13 cellular contexts compared by ENCODE assay signal in genomic region chr2:74550231-74550630, GRCh38. TPM values are rescaled to one million over a fixed set of nuclear protein-coding genes. Genes with fewer than 3 reads are reported as not detected.
DNase-seq lines count a peak whose midpoint lies in the region; ATAC-seq, FAIRE-seq and TF ChIP-seq lines count a peak whose summit lies in the region.
"Had no signal": no experiment of that assay in that cellular context is flagged by ENCODE, and none has a peak within 500 bp of the region (broad histone marks: within the 10 kb centered on the region; RNA-seq: fewer than 3 reads in every experiment).

No MANE protein-coding gene starts in this region.

- H3K27me3 ChIP-seq in CD4-positive, alpha-beta T cell (ENCODE audit: control insufficient read depth, insufficient read depth, low read length) = peaks cover 27% of the 10 kb centered on the region
- no peaks in the 10 kb centered on the region for H3K27me3 ChIP-seq in PC-9 (ENCODE audit: insufficient read depth, low read depth)
- peaks cover 51% of the 10 kb centered on the region for H3K27me3 ChIP-seq in iPS-18a (ENCODE audit: control insufficient read depth, insufficient read depth, low read length)
- H3K27me3 ChIP-seq in heart left ventricle = peaks cover 0 to 7% (median 0%) of the 10 kb centered on the region in 9 donors

- no peak overlapping the region for H3K4me3 ChIP-seq in A549
- H3K4me3 ChIP-seq in PC-9 = peak overlapping the region; percentile 89; the same call in 1 of the 2 replicates
- peak overlapping the region; percentile 80 for H3K4me3 ChIP-seq in iPS-18a (ENCODE audit: low read length)
- H3K4me3 ChIP-seq in heart left ventricle = no peak overlapping the region

- peaks cover 25% of the 10 kb centered on the region; the same call in 1 of the 2 replicates for H3F3A ChIP-seq in PC-9 (ENCODE audit: insufficient read depth, low read depth)

- H4K20me1 ChIP-seq in PC-9 (ENCODE audit: insufficient read depth) = no peaks in the 10 kb centered on the region

- ATAC-seq in A549 (no peak), heart left ventricle (no peak)
- no peak for ATAC-seq in CD4-positive, alpha-beta T cell (ENCODE audit: poor library complexity)

- H3K36me3 Mint-ChIP-seq in CD4-positive, alpha-beta T cell (ENCODE audit: low read depth) = peaks cover 6% of the 10 kb centered on the region

- peaks cover 57% of the 10 kb centered on the region for H3K27me3 Mint-ChIP-seq in CD4-positive, alpha-beta T cell

- H3K27ac ChIP-seq in A549 = no peak overlapping the region
- no peak overlapping the region for H3K27ac ChIP-seq in CD4-positive, alpha-beta T cell (ENCODE audit: low read depth, low read length)
- H3K27ac ChIP-seq in PC-9 = no peak overlapping the region
- no peak overlapping the region for H3K27ac ChIP-seq in iPS-18a (ENCODE audit: low read length)
- H3K27ac ChIP-seq in heart left ventricle = no peak overlapping the region
- H3K27ac ChIP-seq: suprapubic skin had no signal

- CTCF ChIA-PET in A549 (lab: Yijun Ruan, JAX) = interaction anchor here (1.0 to 2.0 kb wide), 4 partner anchors 37 to 69 kb away, joined by 3 to 7 read pairs (median 3); partner anchors contain the start of genes CCDC142 and TTC31
- CTCF ChIA-PET in CD4-positive, alpha-beta T cell (lab: Charles Lee) = no interaction called here
- CTCF ChIA-PET in PC-9 (lab: Charles Lee) = no interaction called here

- H3K36me3 ChIP-seq in PC-9 (ENCODE audit: low read depth) (no peaks in the 10 kb centered on the region), iPS-18a (ENCODE audit: control insufficient read depth, low read depth, low read length) (no peaks in the 10 kb centered on the region), heart left ventricle (peaks cover 0 to 3% (median 0%) of the 10 kb centered on the region in 9 donors)
- H3K36me3 ChIP-seq: suprapubic skin had no signal

- POLR2A ChIA-PET in A549 (lab: Yijun Ruan, JAX) (no interaction called here), PC-9 (lab: Charles Lee; ENCODE audit: unreplicated experiment) (no interaction called here)
- POLR2A ChIA-PET in CD4-positive, alpha-beta T cell (lab: Charles Lee) = no interaction called here

- no peaks in the 10 kb centered on the region for H3K9me3 Mint-ChIP-seq in CD4-positive, alpha-beta T cell

- no peak overlapping the region for H3K9ac ChIP-seq in iPS-18a (ENCODE audit: low read length)

- DNase-seq in A549 (ENCODE audit: low read depth in 1 of 2, low spot score in 1 of 2) (no peak), PC-9 (no peak), GDM1 (lab: John Stamatoyannopoulos, UW) (no peak), SHP77 treated with DMSO at 0.1 percent for 48 hours (lab: John Stamatoyannopoulos, UW) (no peak), NCI-H345 (lab: John Stamatoyannopoulos, UW) (no peak), heart left ventricle (no peak)
- no peak for DNase-seq in CD4-positive, alpha-beta T cell
- DNase-seq: activated T-cell treated with anti-CD3 and anti-CD28 coated beads, Interleukin-2, amount 50 U/mL, for 48 hours; caudate nucleus; NCI-H2107; SIG-M5 had no signal

- intact Hi-C loops in CD4-positive, alpha-beta T cell (cut with DNase I, micrococcal nuclease) = loop anchor here in 1 of 2 experiments (10.0 kb wide), 1 partner anchor 105 kb away; the partner anchor contains the start of gene SEMA4F
- intact Hi-C loops in PC-9 (cut with micrococcal nuclease; ENCODE audit: unreplicated experiment) (no loop called here), heart left ventricle (cut with DNase I) (no loop called here)

- peak overlapping the region; percentile 99 for H3K4me2 ChIP-seq in A549
- peak overlapping the region; percentile 94 for H3K4me2 ChIP-seq in PC-9

- no peak overlapping the region for H2AFZ ChIP-seq in PC-9

- no TSS peak for BruUV-seq in PC-9 (replicated peaks; lab: Mats Ljungman, UMichigan)

- no peaks in the 10 kb centered on the region for H3K9me3 ChIP-seq in A549
- no peaks in the 10 kb centered on the region for H3K9me3 ChIP-seq in CD4-positive, alpha-beta T cell (ENCODE audit: control insufficient read depth, low read length)
- H3K9me3 ChIP-seq in PC-9 (ENCODE audit: insufficient read depth, low read depth) = no peaks in the 10 kb centered on the region
- H3K9me3 ChIP-seq in iPS-18a (ENCODE audit: control insufficient read depth, low read depth, low read length) = no peaks in the 10 kb centered on the region
- H3K9me3 ChIP-seq in heart left ventricle = no peaks in the 10 kb centered on the region
- H3K9me3 ChIP-seq: suprapubic skin had no signal

- TF ChIP-seq CTCF in A549 (IDR thresholded peaks at IDR 0.05) (no peak), PC-9 (conservative IDR thresholded peaks at IDR 0.05) (no peak), heart left ventricle (IDR thresholded peaks at IDR 0.05) (no peak)
- no peak for TF ChIP-seq CTCF in CD4-positive, alpha-beta T cell (IDR thresholded peaks at IDR 0.05)

- TF ChIP-seq POLR2A in A549 (IDR thresholded peaks at IDR 0.05; ENCODE audit: low read length) (no peak), heart left ventricle (IDR thresholded peaks at IDR 0.05) (no peak)

- H3K9me2 ChIP-seq in PC-9 (ENCODE audit: insufficient read depth) = no peaks in the 10 kb centered on the region

- H3K4me1 Mint-ChIP-seq in CD4-positive, alpha-beta T cell (ENCODE audit: low read depth) = peaks cover 16% of the 10 kb centered on the region

- no peak for TF ChIP-seq EP300 in A549 (IDR thresholded peaks at IDR 0.05)

- H3K4me1 ChIP-seq in A549 (peaks cover 19% of the 10 kb centered on the region), PC-9 (replicated peaks; ENCODE audit: insufficient read depth) (peaks cover 16% of the 10 kb centered on the region), iPS-18a (ENCODE audit: control insufficient read depth, low read depth, low read length) (peaks cover 15% of the 10 kb centered on the region), heart left ventricle (peaks cover 0 to 41% (median 27%) of the 10 kb centered on the region in 12 donors)

- no peak for FAIRE-seq in A549 (lab: Jason Lieb, UNC)

- peak overlapping the region; percentile 28 for H3K4me3 Mint-ChIP-seq in CD4-positive, alpha-beta T cell

- no peak for TF ChIP-seq RAD21 in A549 (conservative IDR thresholded peaks at IDR 0.05 in 1 of 2, IDR thresholded peaks at IDR 0.05 in 1 of 2)

- H3K79me2 ChIP-seq in PC-9 (ENCODE audit: low read depth) = peaks cover 16% of the 10 kb centered on the region

- no peak overlapping the region for H3K27ac Mint-ChIP-seq in CD4-positive, alpha-beta T cell

- WGBS in A549 (ENCODE audit: missing lambda C conversion rate) = 97% methylated on average over 7 of the region's 7 CpGs
- 86 to 91% (median 87%) methylated on average over 7 of the region's 7 CpGs for WGBS in heart left ventricle, 4 donors

RNA-seq across cellular contexts. Expression of gene LOXL3, which starts 3.5 kb away (rescaled TPM):
- polyA plus RNA-seq in A549 (2011; rRNA removed) (0.30 and 0.40 TPM in 2 replicates), A549 (2017; fragmentation: RNase III; extraction: RNeasy Plus Mini Kit Qiagen cat#74134 plus additional on column Dnase treatment) (0.27 to 0.53 TPM (median 0.31 TPM) in 3 replicates), heart left ventricle (1 to 10 TPM; 1.5 to 3.5 TPM)
- 0.39 and 0.41 TPM in 2 replicates for polyA plus RNA-seq in A549 (2012; cell fraction: cytosol; rRNA removed)
- polyA plus RNA-seq in A549 (2012; cell fraction: nucleus; rRNA removed) = 0.64 and 1.3 TPM in 2 replicates
- 0.33 and 1.0 TPM in 2 replicates for polyA minus RNA-seq in A549 (2011; rRNA and poly(A)+ RNA removed)
- under 1 TPM in 1 of 2 experiments, not detected in 1; 0.25 TPM for total RNA-seq in CD4-positive, alpha-beta T cell
- total RNA-seq in PC-9 (2021) (3.1 and 5.0 TPM in 2 replicates), heart left ventricle (1 to 10 TPM; 1.6 to 8.7 (median 3.0) TPM)

RNA-seq across cellular contexts. Expression of gene DOK1, which starts 4.3 kb away (rescaled TPM):
- 3.7 and 4.0 TPM in 2 replicates for polyA plus RNA-seq in A549 (2011; rRNA removed)
- 4.3 and 5.2 TPM in 2 replicates for polyA plus RNA-seq in A549 (2012; cell fraction: cytosol; rRNA removed)
- 9.4 and 10.4 TPM in 2 replicates for polyA plus RNA-seq in A549 (2012; cell fraction: nucleus; rRNA removed)
- 3.2 to 5.1 TPM (median 5.0 TPM) in 3 replicates for polyA plus RNA-seq in A549 (2017; fragmentation: RNase III; extraction: RNeasy Plus Mini Kit Qiagen cat#74134 plus additional on column Dnase treatment)
- 4.5 and 4.9 TPM in 2 replicates for polyA minus RNA-seq in A549 (2011; rRNA and poly(A)+ RNA removed)
- total RNA-seq in CD4-positive, alpha-beta T cell = 1 to 10 TPM; 3.4 to 6.0 TPM
- 15.0 and 27.8 TPM in 2 replicates for total RNA-seq in PC-9 (2021)
- 10 to 100 TPM in 1 of 9 donors, 1 to 10 TPM in 8; 2.6 to 11.6 (median 4.8) TPM for total RNA-seq in heart left ventricle
- polyA plus RNA-seq in heart left ventricle = 1 to 10 TPM; 2.4 to 6.0 TPM

RNA-seq across cellular contexts. Expression of gene HTRA2, which starts 20.5 kb away (rescaled TPM):
- polyA plus RNA-seq in A549 (2011; rRNA removed) (28.7 and 33.7 TPM in 2 replicates), A549 (2017; fragmentation: RNase III; extraction: RNeasy Plus Mini Kit Qiagen cat#74134 plus additional on column Dnase treatment) (33.6 to 36.5 TPM (median 34.0 TPM) in 3 replicates), heart left ventricle (10 to 100 TPM; 24.5 to 45.4 TPM)
- 58.3 and 59.8 TPM in 2 replicates for polyA plus RNA-seq in A549 (2012; cell fraction: cytosol; rRNA removed)
- polyA plus RNA-seq in A549 (2012; cell fraction: nucleus; rRNA removed) = 77.1 and 87.8 TPM in 2 replicates
- 36.0 and 41.3 TPM in 2 replicates for polyA minus RNA-seq in A549 (2011; rRNA and poly(A)+ RNA removed)
- total RNA-seq in CD4-positive, alpha-beta T cell = 10 to 100 TPM; 15.3 to 16.0 TPM
- total RNA-seq in PC-9 (2021) (23.2 and 23.5 TPM in 2 replicates), heart left ventricle (10 to 100 TPM; 23.6 to 32.0 (median 24.8) TPM)

RNA-seq across cellular contexts. Expression of gene AUP1, which starts 20.7 kb away (rescaled TPM):
- 129 and 181 TPM in 2 replicates for polyA plus RNA-seq in A549 (2011; rRNA removed)
- polyA plus RNA-seq in A549 (2012; cell fraction: cytosol; rRNA removed) = 262 and 310 TPM in 2 replicates
- polyA plus RNA-seq in A549 (2012; cell fraction: nucleus; rRNA removed) = 733 and 769 TPM in 2 replicates
- 160 to 164 TPM (median 163 TPM) in 3 replicates for polyA plus RNA-seq in A549 (2017; fragmentation: RNase III; extraction: RNeasy Plus Mini Kit Qiagen cat#74134 plus additional on column Dnase treatment)
- 182 and 216 TPM in 2 replicates for polyA minus RNA-seq in A549 (2011; rRNA and poly(A)+ RNA removed)
- 100 to 1,000 TPM; 162 to 170 TPM for total RNA-seq in CD4-positive, alpha-beta T cell
- 79.2 and 84.0 TPM in 2 replicates for total RNA-seq in PC-9 (2021)
- total RNA-seq in heart left ventricle = 10 to 100 TPM; 33.6 to 74.5 (median 49.8) TPM
- 100 to 1,000 TPM in 1 of 2 donors, 10 to 100 TPM in 1; 77.9 to 168 TPM for polyA plus RNA-seq in heart left ventricle

RNA-seq across cellular contexts. Expression of gene DQX1, which starts 24.2 kb away (rescaled TPM):
- polyA plus RNA-seq in A549 (2011; rRNA removed) (0.39 and 0.42 TPM in 2 replicates), A549 (2017; fragmentation: RNase III; extraction: RNeasy Plus Mini Kit Qiagen cat#74134 plus additional on column Dnase treatment) (0.09 to 0.21 TPM (median 0.15 TPM) in 3 replicates), heart left ventricle (not detected)
- 0.25 and 0.27 TPM in 2 replicates for polyA plus RNA-seq in A549 (2012; cell fraction: cytosol; rRNA removed)
- 1.8 and 2.2 TPM in 2 replicates for polyA plus RNA-seq in A549 (2012; cell fraction: nucleus; rRNA removed)
- polyA minus RNA-seq in A549 (2011; rRNA and poly(A)+ RNA removed) = 0.21 and 0.63 TPM in 2 replicates
- under 1 TPM in 1 of 2 experiments, not detected in 1; 0.22 TPM for total RNA-seq in CD4-positive, alpha-beta T cell
- total RNA-seq in PC-9 (2021) (1.3 and 1.7 TPM in 2 replicates), heart left ventricle (not detected)

Comparison
In these comparisons a context has a peak if more than half of its experiments do, and no peak if none do; other contexts are left out.
1. H3K4me3 ChIP-seq: peak in PC-9 (single experiment) and iPS-18a (single experiment); none in A549 (single experiment) and heart left ventricle (0 of 12).